20 cellular contexts compared by ENCODE assay signal in the genomic region with DNA sequence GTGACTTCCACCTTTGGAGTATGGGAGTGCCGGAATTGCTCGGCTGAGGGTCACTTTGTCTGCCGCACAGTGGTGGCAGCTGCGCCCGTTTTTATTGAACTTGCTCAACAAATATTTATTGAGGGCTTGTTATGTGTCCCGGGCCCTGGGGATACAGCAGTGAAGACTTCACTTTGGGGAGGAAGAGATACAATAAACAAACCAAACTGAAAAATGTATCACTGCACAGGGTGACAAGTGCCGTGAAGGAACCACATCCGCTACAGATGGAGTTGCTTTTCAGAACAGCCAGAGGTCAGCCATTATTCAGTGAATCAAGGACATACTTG.
A peak's percentile ranks its signal among the peaks of the same experiment; 100 is the strongest.
DNase-seq lines count a peak whose midpoint lies in the region; ATAC-seq and TF ChIP-seq lines count a peak whose summit lies in the region.
"Had no signal": no experiment of that assay in that cellular context is flagged by ENCODE, and none has a peak within 500 bp of the region (broad histone marks: within the 10 kb centered on the region; RNA-seq: fewer than 3 reads in every experiment).

No MANE protein-coding gene starts in this region.

- no peaks in the 10 kb centered on the region for H4K20me1 ChIP-seq in BLaER1

- intact Hi-C loops in prostate gland (cut with DNase I): no loop called here

- peak overlapping the region; percentile 67 for H3K4me2 ChIP-seq in BLaER1

- peak overlapping the region; percentile 56; the same call in 1 of the 2 replicates for H3K27ac ChIP-seq in BLaER1
- H3K27ac ChIP-seq in prostate gland: peak overlapping the region; percentile 31 to 32
- H3K27ac ChIP-seq: GM23248, neutrophil had no signal

- 18% methylated on average over 8 of the region's 8 CpGs for WGBS in prostate gland

- POLR2A ChIA-PET in WTC11 (lab: Charles Lee): no interaction called here

- H3K4me1 Mint-ChIP-seq in WTC11: peaks cover 8% of the 10 kb centered on the region; the same call in 1 of the 2 replicates

- no peak for TF ChIP-seq POLR2A in prostate gland (IDR thresholded peaks at IDR 0.05)

- 0 out of 2 replicates have a peak overlapping the region, but pooled peaks have one; percentile 24 for H3K9ac ChIP-seq in BLaER1
- H3K9ac ChIP-seq: GM23248 had no signal

- TF ChIP-seq CTCF in fibroblast of mammary gland (conservative IDR thresholded peaks at IDR 0.05; ENCODE audit: control insufficient read depth, insufficient read depth, low read depth, low read length) (no peak), prostate gland (IDR thresholded peaks at IDR 0.05) (no peak), WTC11 (IDR thresholded peaks at IDR 0.05) (no peak)

- no peaks in the 10 kb centered on the region for H3K9me3 Mint-ChIP-seq in WTC11
- H3K9me3 Mint-ChIP-seq: CD4-positive, alpha-beta memory T cell; memory B cell had no signal

- no peaks in the 10 kb centered on the region for H3K36me3 Mint-ChIP-seq in WTC11
- H3K36me3 Mint-ChIP-seq: CD4-positive, alpha-beta memory T cell; memory B cell had no signal

- H3K4me1 ChIP-seq in BLaER1: peaks cover 90% of the 10 kb centered on the region
- peaks cover 7% of the 10 kb centered on the region for H3K4me1 ChIP-seq in prostate gland (replicated peaks)

- CTCF ChIA-PET in WTC11 (lab: Charles Lee): interaction anchor here (2.7 kb wide), 1 partner anchor 44 kb away, joined by 6 read pairs; no protein-coding TSS in a partner anchor

- DNase-seq in NCI-H69 (lab: John Stamatoyannopoulos, UW) (peak; percentile 1), fibroblast of mammary gland (ENCODE audit: low read depth) (peak; percentile 18), prostate gland (ENCODE audit: low spot score) (peak; percentile 53), WTC11 (ENCODE audit: low spot score) (no peak)
- no peak for DNase-seq in activated effector memory CD4-positive, alpha-beta T cell treated with Interleukin-2 at 50 U/mL for 16 hours
- no peak for DNase-seq in central memory CD4-positive, alpha-beta T cell
- DNase-seq: activated CD4-positive, alpha-beta T cell treated with anti-CD3 and anti-CD28 coated beads for 36 hours; activated gamma-delta T cell treated with Interleukin-2 at 50 U/mL for 16 hours; anterior cingulate cortex; CD4-positive, alpha-beta memory T cell; GM23248; Kasumi-1; NCI-H1436 treated with DMSO at 0.1 percent for 48 hours; NCI-H446; T-helper 9 cell; trophoblast cell had no signal

- H3K9me3 ChIP-seq in BLaER1: no peaks in the 10 kb centered on the region
- H3K9me3 ChIP-seq in prostate gland: no peaks in the 10 kb centered on the region
- H3K9me3 ChIP-seq: neutrophil had no signal

- H3K36me3 ChIP-seq in BLaER1 (no peaks in the 10 kb centered on the region), prostate gland (no peaks in the 10 kb centered on the region)
- H3K36me3 ChIP-seq: neutrophil had no signal

- H3K4me3 ChIP-seq in BLaER1 (no peak overlapping the region; the same call in 1 of the 2 replicates), fibroblast of mammary gland (ENCODE audit: control insufficient read depth, low read depth, low read length) (no peak overlapping the region), prostate gland (no peak overlapping the region)
- H3K4me3 ChIP-seq: GM23248 had no signal

- ATAC-seq in GM21825 (IDR thresholded peaks at IDR 0.05; ENCODE audit: unreplicated experiment) (no peak), WTC11 (no peak)
- ATAC-seq: activated CD4-positive, alpha-beta T cell treated with anti-CD3 and anti-CD28 coated beads for 36 hours had no signal

- H3K27me3 Mint-ChIP-seq in WTC11 (ENCODE audit: low read depth): no peaks in the 10 kb centered on the region
- H3K27me3 Mint-ChIP-seq: memory B cell had no signal

- no peak overlapping the region for H3K27ac Mint-ChIP-seq in WTC11
- H3K27ac Mint-ChIP-seq: activated CD4-positive, alpha-beta T cell treated with anti-CD3 and anti-CD28 coated beads for 36 hours; CD4-positive, alpha-beta memory T cell; memory B cell had no signal

- no peak overlapping the region for H3K4me3 Mint-ChIP-seq in WTC11
- H3K4me3 Mint-ChIP-seq: activated CD4-positive, alpha-beta T cell treated with anti-CD3 and anti-CD28 coated beads for 36 hours; CD4-positive, alpha-beta memory T cell; memory B cell had no signal

- H3K27me3 ChIP-seq in BLaER1 (no peaks in the 10 kb centered on the region), prostate gland (replicated peaks; ENCODE audit: insufficient read depth) (no peaks in the 10 kb centered on the region)
- H3K27me3 ChIP-seq: neutrophil had no signal

TF ChIP-seq in WTC11, 78 proteins besides CTCF, POLR2A, EP300 and RAD21:
- no peak for TF ChIP-seq JUN (CRISPR knock-in tag; IDR thresholded peaks at IDR 0.05)
- TF ChIP-seq, protein P1, sequence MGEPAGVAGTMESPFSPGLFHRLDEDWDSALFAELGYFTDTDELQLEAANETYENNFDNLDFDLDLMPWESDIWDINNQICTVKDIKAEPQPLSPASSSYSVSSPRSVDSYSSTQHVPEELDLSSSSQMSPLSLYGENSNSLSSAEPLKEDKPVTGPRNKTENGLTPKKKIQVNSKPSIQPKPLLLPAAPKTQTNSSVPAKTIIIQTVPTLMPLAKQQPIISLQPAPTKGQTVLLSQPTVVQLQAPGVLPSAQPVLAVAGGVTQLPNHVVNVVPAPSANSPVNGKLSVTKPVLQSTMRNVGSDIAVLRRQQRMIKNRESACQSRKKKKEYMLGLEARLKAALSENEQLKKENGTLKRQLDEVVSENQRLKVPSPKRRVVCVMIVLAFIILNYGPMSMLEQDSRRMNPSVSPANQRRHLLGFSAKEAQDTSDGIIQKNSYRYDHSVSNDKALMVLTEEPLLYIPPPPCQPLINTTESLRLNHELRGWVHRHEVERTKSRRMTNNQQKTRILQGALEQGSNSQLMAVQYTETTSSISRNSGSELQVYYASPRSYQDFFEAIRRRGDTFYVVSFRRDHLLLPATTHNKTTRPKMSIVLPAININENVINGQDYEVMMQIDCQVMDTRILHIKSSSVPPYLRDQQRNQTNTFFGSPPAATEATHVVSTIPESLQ (CRISPR knock-in tag; IDR thresholded peaks at IDR 0.05): no peak
- no peak for TF ChIP-seq ZNF232 (CRISPR knock-in tag; IDR thresholded peaks at IDR 0.05)
- no peak for TF ChIP-seq KAT7 (CRISPR knock-in tag; IDR thresholded peaks at IDR 0.05; ENCODE audit: borderline replicate concordance)
- TF ChIP-seq MYBL2 (CRISPR knock-in tag; IDR thresholded peaks at IDR 0.05): no peak
- TF ChIP-seq NFATC4 (CRISPR knock-in tag; IDR thresholded peaks at IDR 0.05): no peak
- no peak for TF ChIP-seq JAZF1 (CRISPR knock-in tag; IDR thresholded peaks at IDR 0.05)
- TF ChIP-seq, protein P2, sequence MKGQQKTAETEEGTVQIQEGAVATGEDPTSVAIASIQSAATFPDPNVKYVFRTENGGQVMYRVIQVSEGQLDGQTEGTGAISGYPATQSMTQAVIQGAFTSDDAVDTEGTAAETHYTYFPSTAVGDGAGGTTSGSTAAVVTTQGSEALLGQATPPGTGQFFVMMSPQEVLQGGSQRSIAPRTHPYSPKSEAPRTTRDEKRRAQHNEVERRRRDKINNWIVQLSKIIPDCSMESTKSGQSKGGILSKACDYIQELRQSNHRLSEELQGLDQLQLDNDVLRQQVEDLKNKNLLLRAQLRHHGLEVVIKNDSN (CRISPR knock-in tag; IDR thresholded peaks at IDR 0.05): no peak
- no peak for TF ChIP-seq TCF7 (CRISPR knock-in tag; IDR thresholded peaks at IDR 0.05; ENCODE audit: low read depth)
- no peak for TF ChIP-seq ELF4 (CRISPR knock-in tag; IDR thresholded peaks at IDR 0.05; ENCODE audit: low read depth)
- TF ChIP-seq, protein P3, sequence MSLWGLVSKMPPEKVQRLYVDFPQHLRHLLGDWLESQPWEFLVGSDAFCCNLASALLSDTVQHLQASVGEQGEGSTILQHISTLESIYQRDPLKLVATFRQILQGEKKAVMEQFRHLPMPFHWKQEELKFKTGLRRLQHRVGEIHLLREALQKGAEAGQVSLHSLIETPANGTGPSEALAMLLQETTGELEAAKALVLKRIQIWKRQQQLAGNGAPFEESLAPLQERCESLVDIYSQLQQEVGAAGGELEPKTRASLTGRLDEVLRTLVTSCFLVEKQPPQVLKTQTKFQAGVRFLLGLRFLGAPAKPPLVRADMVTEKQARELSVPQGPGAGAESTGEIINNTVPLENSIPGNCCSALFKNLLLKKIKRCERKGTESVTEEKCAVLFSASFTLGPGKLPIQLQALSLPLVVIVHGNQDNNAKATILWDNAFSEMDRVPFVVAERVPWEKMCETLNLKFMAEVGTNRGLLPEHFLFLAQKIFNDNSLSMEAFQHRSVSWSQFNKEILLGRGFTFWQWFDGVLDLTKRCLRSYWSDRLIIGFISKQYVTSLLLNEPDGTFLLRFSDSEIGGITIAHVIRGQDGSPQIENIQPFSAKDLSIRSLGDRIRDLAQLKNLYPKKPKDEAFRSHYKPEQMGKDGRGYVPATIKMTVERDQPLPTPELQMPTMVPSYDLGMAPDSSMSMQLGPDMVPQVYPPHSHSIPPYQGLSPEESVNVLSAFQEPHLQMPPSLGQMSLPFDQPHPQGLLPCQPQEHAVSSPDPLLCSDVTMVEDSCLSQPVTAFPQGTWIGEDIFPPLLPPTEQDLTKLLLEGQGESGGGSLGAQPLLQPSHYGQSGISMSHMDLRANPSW (CRISPR knock-in tag; conservative IDR thresholded peaks at IDR 0.05; ENCODE audit: low read depth): no peak
- TF ChIP-seq, protein P4, sequence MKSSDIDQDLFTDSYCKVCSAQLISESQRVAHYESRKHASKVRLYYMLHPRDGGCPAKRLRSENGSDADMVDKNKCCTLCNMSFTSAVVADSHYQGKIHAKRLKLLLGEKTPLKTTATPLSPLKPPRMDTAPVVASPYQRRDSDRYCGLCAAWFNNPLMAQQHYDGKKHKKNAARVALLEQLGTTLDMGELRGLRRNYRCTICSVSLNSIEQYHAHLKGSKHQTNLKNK (CRISPR knock-in tag; IDR thresholded peaks at IDR 0.05): no peak
- TF ChIP-seq FOXJ3 (CRISPR knock-in tag; IDR thresholded peaks at IDR 0.05; ENCODE audit: borderline replicate concordance): no peak
- TF ChIP-seq ZNF219 (CRISPR knock-in tag; IDR thresholded peaks at IDR 0.05; ENCODE audit: borderline replicate concordance): no peak
- TF ChIP-seq TP53 (CRISPR knock-in tag; IDR thresholded peaks at IDR 0.05): no peak
- no peak for TF ChIP-seq ETV6 (CRISPR knock-in tag; IDR thresholded peaks at IDR 0.05)
- no peak for TF ChIP-seq NR2C2 (CRISPR knock-in tag; IDR thresholded peaks at IDR 0.05)
- TF ChIP-seq, protein P5, sequence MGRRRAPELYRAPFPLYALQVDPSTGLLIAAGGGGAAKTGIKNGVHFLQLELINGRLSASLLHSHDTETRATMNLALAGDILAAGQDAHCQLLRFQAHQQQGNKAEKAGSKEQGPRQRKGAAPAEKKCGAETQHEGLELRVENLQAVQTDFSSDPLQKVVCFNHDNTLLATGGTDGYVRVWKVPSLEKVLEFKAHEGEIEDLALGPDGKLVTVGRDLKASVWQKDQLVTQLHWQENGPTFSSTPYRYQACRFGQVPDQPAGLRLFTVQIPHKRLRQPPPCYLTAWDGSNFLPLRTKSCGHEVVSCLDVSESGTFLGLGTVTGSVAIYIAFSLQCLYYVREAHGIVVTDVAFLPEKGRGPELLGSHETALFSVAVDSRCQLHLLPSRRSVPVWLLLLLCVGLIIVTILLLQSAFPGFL (CRISPR knock-in tag; IDR thresholded peaks at IDR 0.05; ENCODE audit: borderline replicate concordance): no peak
- no peak for TF ChIP-seq SMAD3 (CRISPR knock-in tag; IDR thresholded peaks at IDR 0.05; ENCODE audit: borderline replicate concordance)

Comparison
In these comparisons a context has a peak if more than half of its experiments do, and no peak if none do; other contexts are left out.
1. DNase-seq: peak in NCI-H69 (single experiment), fibroblast of mammary gland (single experiment) and prostate gland (single experiment); none in activated effector memory CD4-positive, alpha-beta T cell treated with Interleukin-2 at 50 U/mL for 16 hours (single experiment), central memory CD4-positive, alpha-beta T cell (single experiment) and WTC11 (single experiment).